24 cellular contexts compared by ENCODE assay signal in the genomic region with DNA sequence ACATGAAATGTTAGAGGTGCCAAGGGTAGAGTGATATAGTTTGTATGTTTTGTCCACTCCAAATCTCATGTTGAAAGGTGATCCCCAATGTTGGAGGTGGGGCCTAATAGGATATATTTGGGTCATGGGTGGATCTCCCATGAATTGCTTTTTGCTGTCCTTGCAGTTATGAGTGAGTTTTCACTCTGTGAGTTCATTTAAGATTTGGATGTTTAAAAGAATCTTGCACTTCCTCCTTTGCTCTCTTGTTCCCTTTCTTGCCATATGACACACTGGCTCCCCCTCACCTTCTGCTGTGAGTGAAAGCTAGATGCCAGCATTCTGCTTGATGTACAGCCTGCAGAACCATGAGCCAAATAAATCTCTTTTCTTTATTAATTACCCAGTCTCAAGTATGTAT.
"Had no signal": no experiment of that assay in that cellular context is flagged by ENCODE, and none has a peak within 500 bp of the region (broad histone marks: within the 10 kb centered on the region; RNA-seq: fewer than 3 reads in every experiment).

No MANE protein-coding gene starts in this region.

- H3K27ac ChIP-seq: dorsolateral prefrontal cortex, epithelial cell of prostate, gastroesophageal sphincter, heart left ventricle, hepatocyte, neural progenitor cell, parathyroid adenoma, suprapubic skin, vagina had no signal

- H3K27me3 ChIP-seq: gastroesophageal sphincter, heart left ventricle, hepatocyte, neural progenitor cell, suprapubic skin, vagina had no signal

- H3K36me3 ChIP-seq: gastroesophageal sphincter, heart left ventricle, neural progenitor cell, suprapubic skin, vagina had no signal

- H3K4me1 ChIP-seq: gastroesophageal sphincter, heart left ventricle, neural progenitor cell, parathyroid adenoma, suprapubic skin, vagina had no signal

- H3K4me3 ChIP-seq: dorsolateral prefrontal cortex, gastroesophageal sphincter, heart left ventricle, hepatocyte, neural progenitor cell, smooth muscle cell, suprapubic skin, vagina had no signal

- DNase-seq: dorsolateral prefrontal cortex; effector CD4-positive, alpha-beta T cell; endodermal cell; foreskin fibroblast; heart left ventricle; kidney; mesendoderm; midbrain; naive thymus-derived CD4-positive, alpha-beta T cell; stimulated activated CD4-positive, alpha-beta T cell treated with anti-CD3 and anti-CD28 coated beads, Interleukin-12 subunit alpha, Interleukin-12 subunit beta, amount 100 ng/mL, for 4 hours; stimulated activated CD4-positive, alpha-beta T cell treated with anti-CD3 and anti-CD28 coated beads, Interleukin-1b, Interleukin-23, amount 100 ng/mL, for 48 hours; stimulated activated CD4-positive, alpha-beta T cell treated with anti-CD3 and anti-CD28 coated beads, Interleukin-4, amount 100 ng/mL, for 1 hour; stimulated activated CD8-positive, alpha-beta memory T cell treated with anti-CD3 and anti-CD28 coated beads, Interleukin-4, amount 100 ng/mL, for 48 hours; stimulated activated naive CD4-positive, alpha-beta T cell; stimulated activated naive CD8-positive, alpha-beta T cell treated with anti-CD3 and anti-CD28 coated beads, Interleukin-15, amount 100 ng/mL, for 72 hours; trophoblast cell had no signal
